ENCODE assay signal across 10 cellular contexts in genomic region chr12:47772094-47772660, GRCh38. TPM values are rescaled to one million over a fixed set of nuclear protein-coding genes. Genes with fewer than 3 reads are reported as not detected.
DNase-seq lines count a peak whose midpoint lies in the region; ATAC-seq and TF ChIP-seq lines count a peak whose summit lies in the region.
"Had no signal": no experiment of that assay in that cellular context is flagged by ENCODE, and none has a peak within 500 bp of the region (broad histone marks: within the 10 kb centered on the region; RNA-seq: fewer than 3 reads in every experiment).

No MANE protein-coding gene starts in this region.

- TF ChIP-seq POLR2A in IMR-90 (IDR thresholded peaks at IDR 0.05; ENCODE audit: low read depth, low read length), result no peak

- H3K27me3 Mint-ChIP-seq in CD14-positive monocyte (ENCODE audit: low read depth in 3 of 3) (peaks cover 2 to 13% (median 7%) of the 10 kb centered on the region in 3 donors), brain (peaks cover 10% of the 10 kb centered on the region)
- H3K27me3 Mint-ChIP-seq in naive thymus-derived CD8-positive, alpha-beta T cell, result no peaks in the 10 kb centered on the region

- H3K4ac ChIP-seq in IMR-90 (ENCODE audit: low read depth, low read length), result no peak overlapping the region

- H4K8ac ChIP-seq in IMR-90 (ENCODE audit: low read depth in 2 of 2, low read length in 2 of 2), result 0 out of 4 replicates have a peak overlapping the region, but pooled peaks of 1 of the 2 experiments have one; percentile 78

- no peak overlapping the region for H2BK15ac ChIP-seq in IMR-90 (ENCODE audit: low read depth, low read length)

- no peak overlapping the region for H4K5ac ChIP-seq in IMR-90 (ENCODE audit: low read depth, low read length)

- WGBS in IMR-90 (ENCODE audit: extremely low coverage in 2 of 2, insufficient read length in 1 of 2), 2 experiments, result 92% methylated on average over 2 of the region's 13 CpGs; no CpG with 5 or more reads in 1 of the 2 experiments

- H3K27ac Mint-ChIP-seq in CD14-positive monocyte (peak overlapping the region in 3 of 7 donors; percentile 53 to 82 (median 54)), brain (peak overlapping the region; percentile 31 to 92 (median 89))
- peak overlapping the region in 8 of 10 donors; percentile 6 to 88 (median 80) for H3K27ac Mint-ChIP-seq in naive thymus-derived CD8-positive, alpha-beta T cell

- CTCF ChIA-PET in IMR-90 (lab: Yijun Ruan, JAX), result interaction anchor here (0.7 to 1.0 kb wide), 4 partner anchors 12 to 66 kb away, joined by 3 to 4 read pairs (median 4); no protein-coding TSS in a partner anchor

- H3K23ac ChIP-seq in IMR-90 (ENCODE audit: low read depth, low read length), result no peak overlapping the region

- no peak overlapping the region for H2BK120ac ChIP-seq in IMR-90 (ENCODE audit: low read depth, low read length)

- H4K91ac ChIP-seq in IMR-90 (ENCODE audit: insufficient read depth, low read depth, low read length), result no peak overlapping the region

- peaks cover 0 to 5% (median 0%) of the 10 kb centered on the region in 7 donors for H3K9me3 Mint-ChIP-seq in CD14-positive monocyte
- H3K9me3 Mint-ChIP-seq in brain, result no peaks in the 10 kb centered on the region
- H3K9me3 Mint-ChIP-seq in naive thymus-derived CD8-positive, alpha-beta T cell, result no peaks in the 10 kb centered on the region

- H3K4me3 Mint-ChIP-seq in CD14-positive monocyte, result peak overlapping the region; percentile 68 to 79
- H3K4me3 Mint-ChIP-seq in brain, result peak overlapping the region; percentile 85 to 91 (median 89)
- H3K4me3 Mint-ChIP-seq in naive thymus-derived CD8-positive, alpha-beta T cell, result peak overlapping the region; percentile 76 to 90 (median 85)

- dilution Hi-C loops in IMR-90 (cut with HindIII; ENCODE audit: low sequenced_read_pairs, unreplicated experiment), result no loop called here

- peaks cover 0 to 11% of the 10 kb centered on the region in 2 experiments; a peak in 1 of 4 replicates for H3K79me1 ChIP-seq in IMR-90 (ENCODE audit: low read depth in 1 of 2, low read length in 2 of 2)

- peaks cover 28% of the 10 kb centered on the region for H3K4me1 ChIP-seq in IMR-90 (ENCODE audit: control insufficient read depth, insufficient read depth, low read length)

- no TSS peak for BruUV-seq in IMR-90 (replicated peaks; lab: Mats Ljungman, UMichigan)

- H3K9me1 ChIP-seq in IMR-90 (ENCODE audit: insufficient read depth, low read length), result peaks cover 10% of the 10 kb centered on the region; the same call in 1 of the 2 replicates

- H2BK5ac ChIP-seq in IMR-90 (ENCODE audit: low read depth, low read length, poor library complexity, severe bottlenecking), result no peak overlapping the region

- H3K36me3 ChIP-seq in IMR-90 (ENCODE audit: control insufficient read depth, insufficient read depth, low read length), result no peaks in the 10 kb centered on the region
- H3K36me3 ChIP-seq: left lung had no signal

- in situ Hi-C loops in IMR-90 (cut with MboI; ENCODE audit: low sequenced_read_pairs), result no loop called here

- no peak overlapping the region for H2BK20ac ChIP-seq in IMR-90 (ENCODE audit: low read depth, low read length)

- H3K4me2 ChIP-seq in IMR-90 (ENCODE audit: low read depth, low read length), result no peak overlapping the region

- no peak for TF ChIP-seq RAD21 in IMR-90 (IDR thresholded peaks at IDR 0.05; ENCODE audit: low read length)

- no peak overlapping the region for H3K4me3 ChIP-seq in IMR-90 (ENCODE audit: insufficient read depth, low read depth, low read length)

- H3K4me1 Mint-ChIP-seq in CD14-positive monocyte (peaks cover 42% of the 10 kb centered on the region), brain (peaks cover 41% of the 10 kb centered on the region)
- peaks cover 12 to 33% (median 21%) of the 10 kb centered on the region in 4 donors for H3K4me1 Mint-ChIP-seq in naive thymus-derived CD8-positive, alpha-beta T cell

- DNase-seq in CD14-positive monocyte (ENCODE audit: low spot score), result no peak
- no peak for DNase-seq in IMR-90
- DNase-seq in naive thymus-derived CD8-positive, alpha-beta T cell, result no peak
- DNase-seq in NCI-H82 treated with DMSO at 0.1 percent for 48 hours (lab: John Stamatoyannopoulos, UW; ENCODE audit: unreplicated experiment), result no peak
- DNase-seq in 8988T, result no peak

- no peak overlapping the region for H3K27ac ChIP-seq in IMR-90 (ENCODE audit: insufficient read depth, low read length)

- no peaks in the 10 kb centered on the region for H3K9me3 ChIP-seq in IMR-90 (ENCODE audit: control insufficient read depth, insufficient read depth, low read length)
- H3K9me3 ChIP-seq: left lung had no signal

- TF ChIP-seq CTCF in CD14-positive monocyte (IDR thresholded peaks at IDR 0.05) (no peak), IMR-90 (conservative IDR thresholded peaks at IDR 0.05; ENCODE audit: low read depth, low read length) (no peak), brain (conservative IDR thresholded peaks at IDR 0.05) (peak in 1 of 2 experiments; percentile 5)

- no peak for ATAC-seq in IMR-90 (ENCODE audit: low read depth)
- ATAC-seq in naive thymus-derived CD8-positive, alpha-beta T cell, result no peak
- ATAC-seq in HG03135 (IDR thresholded peaks at IDR 0.05; ENCODE audit: unreplicated experiment), result no peak
- no peak for ATAC-seq in GM21390 (IDR thresholded peaks at IDR 0.05; ENCODE audit: unreplicated experiment)

- no peak overlapping the region for H2AK9ac ChIP-seq in IMR-90 (replicated peaks; ENCODE audit: low read depth, low read length, poor library complexity)

- H3K9ac ChIP-seq in IMR-90 (ENCODE audit: low read depth, low read length), result no peak overlapping the region

- no peak overlapping the region for H3K56ac ChIP-seq in IMR-90 (ENCODE audit: extremely low read depth, insufficient read depth, low read length)

- peak overlapping the region; percentile 10 for H2AK5ac ChIP-seq in IMR-90 (ENCODE audit: low read depth, low read length)

- no peak overlapping the region for H3K14ac ChIP-seq in IMR-90 (replicated peaks; ENCODE audit: low read depth, low read length)

- intact Hi-C loops in CD14-positive monocyte (cut with micrococcal nuclease), result no loop called here
- intact Hi-C loops in IMR-90 (cut with micrococcal nuclease), result loop anchor here (5.0 to 10.0 kb wide), 2 partner anchors 225 to 737 kb away; no protein-coding TSS in a partner anchor

- H3K36me3 Mint-ChIP-seq in CD14-positive monocyte (peaks cover 0 to 2% of the 10 kb centered on the region in 2 donors), brain (no peaks in the 10 kb centered on the region)
- H3K36me3 Mint-ChIP-seq in naive thymus-derived CD8-positive, alpha-beta T cell, result no peaks in the 10 kb centered on the region

- POLR2A ChIA-PET in IMR-90 (lab: Charles Lee; ENCODE audit: unreplicated experiment), result no interaction called here
- POLR2A ChIA-PET in naive thymus-derived CD8-positive, alpha-beta T cell (lab: Charles Lee), result interaction anchor here (1.3 to 3.6 kb wide), 5 partner anchors 13 to 67 kb away, joined by 5 to 18 read pairs (median 8); partner anchors contain the start of genes RAPGEF3 and RPAP3

- no peak overlapping the region for H3K18ac ChIP-seq in IMR-90 (ENCODE audit: low read depth, low read length)

- no peaks in the 10 kb centered on the region for H3K27me3 ChIP-seq in IMR-90 (ENCODE audit: control insufficient read depth, insufficient read depth, low read length)
- H3K27me3 ChIP-seq: left lung had no signal

- H4K20me1 ChIP-seq in IMR-90 (ENCODE audit: insufficient read depth, low read length), result no peaks in the 10 kb centered on the region

- no peak overlapping the region for H2AFZ ChIP-seq in IMR-90 (replicated peaks; ENCODE audit: low read length, poor library complexity)

TF ChIP-seq in IMR-90, 13 proteins besides CTCF, POLR2A, EP300 and RAD21 (continues in another document):
- TF ChIP-seq SMC3 (IDR thresholded peaks at IDR 0.05; ENCODE audit: low read depth, low read length) (no peak), MAFK (IDR thresholded peaks at IDR 0.05; ENCODE audit: low read depth, low read length) (no peak), BHLHE40 (IDR thresholded peaks at IDR 0.05; ENCODE audit: low read depth, low read length) (no peak), MXI1 (IDR thresholded peaks at IDR 0.05; ENCODE audit: borderline replicate concordance, low read depth, low read length) (no peak)

RNA-seq across cellular contexts. Expression of gene SLC48A1, which starts 0.9 kb away (rescaled TPM):
- polyA plus RNA-seq in CD14-positive monocyte, result 10 to 100 TPM; 15.8 to 19.6 TPM
- 4.4 and 4.8 TPM in 2 replicates for total RNA-seq in IMR-90 (2012; rRNA removed)
- polyA plus RNA-seq in IMR-90 (2012; rRNA removed), result 5.9 and 6.0 TPM in 2 replicates
- polyA plus RNA-seq in IMR-90 (2012; cell fraction: cytosol; rRNA removed), result 4.1 and 10.3 TPM in 2 replicates
- polyA plus RNA-seq in IMR-90 (2012; cell fraction: nucleus; rRNA removed; ENCODE audit: low replicate concordance), result 10.0 and 10.3 TPM in 2 replicates
- polyA plus RNA-seq in brain (ENCODE audit: insufficient read depth, low read depth, low replicate concordance), result 77.4 TPM
- total RNA-seq in naive thymus-derived CD8-positive, alpha-beta T cell, result 10 to 100 TPM; 11.5 to 12.8 TPM
- 10 to 100 TPM in 1 of 3 donors, 1 to 10 TPM in 2; 9.4 to 11.6 (median 9.7) TPM for polyA plus RNA-seq in naive thymus-derived CD8-positive, alpha-beta T cell

RNA-seq across cellular contexts. Expression of gene RAPGEF3, which starts 13.5 kb away (rescaled TPM):
- polyA plus RNA-seq in CD14-positive monocyte (under 1 TPM; 0.08 to 0.60 TPM), IMR-90 (2012; rRNA removed) (2.0 and 2.9 TPM in 2 replicates), brain (ENCODE audit: insufficient read depth, low read depth, low replicate concordance) (10.3 TPM)
- 0.83 and 1.3 TPM in 2 replicates for total RNA-seq in IMR-90 (2012; rRNA removed)
- 1.7 TPM in 2 replicates for polyA plus RNA-seq in IMR-90 (2012; cell fraction: cytosol; rRNA removed)
- 11.2 and 11.8 TPM in 2 replicates for polyA plus RNA-seq in IMR-90 (2012; cell fraction: nucleus; rRNA removed; ENCODE audit: low replicate concordance)
- total RNA-seq in naive thymus-derived CD8-positive, alpha-beta T cell, result under 1 TPM; 0.63 to 0.65 TPM
- polyA plus RNA-seq in naive thymus-derived CD8-positive, alpha-beta T cell, result under 1 TPM; 0.08 to 0.27 (median 0.12) TPM

RNA-seq across cellular contexts. Expression of gene ENDOU, which starts 46.9 kb away (rescaled TPM):
- polyA plus RNA-seq in CD14-positive monocyte (under 1 TPM in 1 of 2 donors, not detected in 1; 0.40 TPM), IMR-90 (2012; rRNA removed) (0.07 and 0.09 TPM in 2 replicates), brain (ENCODE audit: insufficient read depth, low read depth, low replicate concordance) (0.80 TPM)
- total RNA-seq in IMR-90 (2012; rRNA removed), result under 0.01 TPM in 2 replicates
- polyA plus RNA-seq in IMR-90 (2012; cell fraction: cytosol; rRNA removed), result 0.03 TPM in 1 of 2 replicates, not detected in the other
- 0.11 and 0.15 TPM in 2 replicates for polyA plus RNA-seq in IMR-90 (2012; cell fraction: nucleus; rRNA removed; ENCODE audit: low replicate concordance)
- not detected for total RNA-seq in naive thymus-derived CD8-positive, alpha-beta T cell
- not detected for polyA plus RNA-seq in naive thymus-derived CD8-positive, alpha-beta T cell
- total RNA-seq: cerebellum, left lung had no signal

RNA-seq across cellular contexts. Expression of gene HDAC7, which starts 47.5 kb away (rescaled TPM):
- 1 to 10 TPM; 5.9 to 8.4 TPM for polyA plus RNA-seq in CD14-positive monocyte
- 10.4 and 10.6 TPM in 2 replicates for total RNA-seq in IMR-90 (2012; rRNA removed)
- 64.7 and 65.1 TPM in 2 replicates for polyA plus RNA-seq in IMR-90 (2012; rRNA removed)
- 51.5 and 60.5 TPM in 2 replicates for polyA plus RNA-seq in IMR-90 (2012; cell fraction: cytosol; rRNA removed)
- polyA plus RNA-seq in IMR-90 (2012; cell fraction: nucleus; rRNA removed; ENCODE audit: low replicate concordance), result 183 and 377 TPM in 2 replicates
- 8.2 TPM for polyA plus RNA-seq in brain (ENCODE audit: insufficient read depth, low read depth, low replicate concordance)
- total RNA-seq in naive thymus-derived CD8-positive, alpha-beta T cell, result 100 to 1,000 TPM; 160 to 165 TPM
- 10 to 100 TPM; 10.2 to 30.5 (median 14.3) TPM for polyA plus RNA-seq in naive thymus-derived CD8-positive, alpha-beta T cell
